ENCODE assay signal across 1 cellular context in genomic region chr2:17539993-17540812, GRCh38.
TF ChIP-seq lines count a peak whose summit lies in the region.

VSNL1 (plus strand) TSS chr2:17540696; CDS start chr2:17592075, 51,379 bp downstream.

TF ChIP-seq in HepG2, 621 proteins besides CTCF, POLR2A, EP300 and RAD21 (continued from another document and continues in another):
- TF ChIP-seq ETS1 (CRISPR knock-in tag; IDR thresholded peaks at IDR 0.05) (no peak), TCF12 (IDR thresholded peaks at IDR 0.05) (no peak), TCF12 (CRISPR knock-in tag; IDR thresholded peaks at IDR 0.05) (no peak; the same call in 1 of the 2 replicates), ZBED4 (CRISPR knock-in tag; IDR thresholded peaks at IDR 0.05; ENCODE audit: borderline replicate concordance) (peak; percentile 72; the same call in 1 of the 2 replicates), SNAPC2 (CRISPR knock-in tag; IDR thresholded peaks at IDR 0.05) (peak; percentile 68; the same call in 1 of the 2 replicates), CEBPZ (IDR thresholded peaks at IDR 0.05; ENCODE audit: low read length) (no peak), SNAPC5 (CRISPR knock-in tag; IDR thresholded peaks at IDR 0.05; ENCODE audit: borderline replicate concordance) (peak; percentile 83; the same call in 1 of the 2 replicates), ARID3A (IDR thresholded peaks at IDR 0.05; ENCODE audit: low read depth, low read length) (peak; percentile 62; the same call in 1 of the 2 replicates), YEATS2 (CRISPR knock-in tag; IDR thresholded peaks at IDR 0.05; ENCODE audit: borderline replicate concordance) (peak; percentile 80), ZNF850 (CRISPR knock-in tag; conservative IDR thresholded peaks at IDR 0.05) (no peak), ZNF674 (CRISPR knock-in tag; IDR thresholded peaks at IDR 0.05; ENCODE audit: low read depth) (no peak), PPARG (CRISPR knock-in tag; conservative IDR thresholded peaks at IDR 0.05) (peak; percentile 55; the same call in 1 of the 2 replicates), ZNF747 (CRISPR knock-in tag; IDR thresholded peaks at IDR 0.05; ENCODE audit: borderline replicate concordance) (peak; percentile 91), GABPB1 (CRISPR knock-in tag; IDR thresholded peaks at IDR 0.05) (peak; percentile 75), DNMT3B (CRISPR knock-in tag; conservative IDR thresholded peaks at IDR 0.05) (peak; percentile 62; the same call in 1 of the 2 replicates), THAP8 (CRISPR knock-in tag; IDR thresholded peaks at IDR 0.05; ENCODE audit: borderline replicate concordance) (peak; percentile 59; the same call in 1 of the 2 replicates), ZNF343 (CRISPR knock-in tag; IDR thresholded peaks at IDR 0.05) (0 out of 2 replicates have a peak, but pooled peaks have one; percentile 22), SNRNP70 (IDR thresholded peaks at IDR 0.05; ENCODE audit: low read depth, low read length) (no peak), RERE (CRISPR knock-in tag; IDR thresholded peaks at IDR 0.05; ENCODE audit: low read depth) (no peak), PRMT3 (CRISPR knock-in tag; IDR thresholded peaks at IDR 0.05; ENCODE audit: borderline replicate concordance, low read depth) (0 out of 2 replicates have a peak, but pooled peaks have one; percentile 85), JUN (CRISPR knock-in tag; IDR thresholded peaks at IDR 0.05) (no peak), ARHGAP35 (CRISPR knock-in tag; IDR thresholded peaks at IDR 0.05; ENCODE audit: borderline replicate concordance) (peak; percentile 90; the same call in 1 of the 2 replicates), ZNF564 (CRISPR knock-in tag; IDR thresholded peaks at IDR 0.05) (no peak), KAT8 (CRISPR knock-in tag; IDR thresholded peaks at IDR 0.05) (peak; percentile 75; the same call in 1 of the 2 replicates), SYNCRIP (IDR thresholded peaks at IDR 0.05; ENCODE audit: insufficient read depth, low read depth, low read length) (no peak), YEATS4 (CRISPR knock-in tag; IDR thresholded peaks at IDR 0.05; ENCODE audit: borderline replicate concordance) (peak; percentile 97), TCF7L2 (IDR thresholded peaks at IDR 0.05; ENCODE audit: low read depth, low read length) (no peak), POLR2AphosphoS2 (IDR thresholded peaks at IDR 0.05; ENCODE audit: low read depth, low read length) (no peak), PITX1 (CRISPR knock-in tag; IDR thresholded peaks at IDR 0.05) (peak; percentile 45; the same call in 1 of the 2 replicates), ARNTL (CRISPR knock-in tag; IDR thresholded peaks at IDR 0.05) (peak; percentile 55; the same call in 1 of the 2 replicates), NKX3-1 (CRISPR knock-in tag; IDR thresholded peaks at IDR 0.05) (peak; percentile 85), ZNF512B (CRISPR knock-in tag; IDR thresholded peaks at IDR 0.05; ENCODE audit: borderline replicate concordance) (0 out of 2 replicates have a peak, but pooled peaks have one; percentile 49), RBAK (CRISPR knock-in tag; IDR thresholded peaks at IDR 0.05) (no peak), NCOA5 (CRISPR knock-in tag; IDR thresholded peaks at IDR 0.05) (no peak), SRSF1 (optimal IDR thresholded peaks at IDR 0.05; ENCODE audit: low read depth, low read length) (no peak), POGK (CRISPR knock-in tag; conservative IDR thresholded peaks at IDR 0.05) (peak; percentile 94)
